In the genomic region with DNA sequence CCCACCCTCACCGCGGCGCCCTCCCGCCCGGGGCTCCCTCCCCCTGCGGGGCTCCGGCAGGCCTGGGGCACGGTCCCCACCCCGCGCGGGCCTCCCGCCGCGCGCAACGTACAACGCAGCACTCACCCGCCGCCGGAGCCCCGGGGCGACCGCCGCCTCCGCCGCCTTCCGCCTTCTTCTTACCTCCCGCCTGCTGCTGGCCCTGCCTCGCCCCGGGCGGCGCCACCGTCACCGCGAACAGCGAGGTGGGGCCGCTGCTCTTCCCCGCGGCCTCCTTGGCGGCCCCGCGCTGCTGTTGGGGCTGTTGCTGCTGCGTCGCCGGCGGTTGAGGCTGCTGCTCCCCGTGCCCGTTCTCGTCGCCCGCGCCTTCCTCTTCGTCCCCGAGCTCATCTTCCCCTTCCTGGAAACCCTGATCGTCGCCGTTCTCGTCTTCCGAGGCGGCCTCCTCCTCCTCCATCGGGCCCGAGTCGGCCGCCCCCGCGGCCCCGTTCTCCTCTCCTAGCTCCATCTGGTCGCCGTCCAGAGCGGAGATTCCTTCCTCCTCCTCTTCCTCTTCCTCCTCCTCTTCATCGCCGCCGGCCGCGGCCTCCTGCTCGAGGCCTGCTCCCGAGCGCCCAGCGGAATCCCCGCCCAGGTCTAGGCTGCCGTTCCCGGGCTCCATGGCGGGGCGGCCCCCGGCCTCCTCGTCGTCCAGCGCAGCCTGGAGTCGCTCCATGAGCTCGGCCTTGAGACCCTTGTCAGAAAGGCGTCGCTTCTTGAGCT, we compare ENCODE assay signal across 8 cellular contexts. TPM values are rescaled to one million over a fixed set of nuclear protein-coding genes. Genes with fewer than 3 reads are reported as not detected.
A peak's percentile ranks its signal among the peaks of the same experiment; 100 is the strongest.
DNase-seq lines count a peak whose midpoint lies in the region; ATAC-seq and TF ChIP-seq lines count a peak whose summit lies in the region.

No MANE protein-coding gene starts in this region.

- CTCF ChIA-PET in OCI-LY7 (lab: Charles Lee; ENCODE audit: unreplicated experiment): interaction anchor here (0.6 to 2.1 kb wide), 5 partner anchors 11 to 179 kb away, joined by 3 to 8 read pairs (median 5); a partner anchor contains a TSS
- CTCF ChIA-PET in GM10248 (lab: Yijun Ruan, JAX): interaction anchor here (0.8 to 18.3 kb wide), 8 partner anchors 9 to 179 kb away, joined by 3 to 204 read pairs (median 3); a partner anchor contains a TSS

- WGBS in lung, 2 donors: 0% methylated on average over 53 to 92 of the region's 92 CpGs

- H3K4me1 ChIP-seq in DND-41 (ENCODE audit: insufficient read depth, low read length) (peaks cover 53% of the 10 kb centered on the region), HAP-1 (peaks cover 29% of the 10 kb centered on the region), OCI-LY7 (ENCODE audit: insufficient read depth, low read length, poor library complexity, severe bottlenecking) (peaks cover 52% of the 10 kb centered on the region), breast epithelium (peaks cover 0 to 15% of the 10 kb centered on the region in 2 donors), lung (ENCODE audit: control insufficient read depth in 2 of 2, insufficient read depth in 2 of 2, low read length in 2 of 2) (peaks cover 0 to 3% of the 10 kb centered on the region in 2 donors)

- POLR2A ChIA-PET in OCI-LY7 (lab: Charles Lee) (interaction anchor here (0.9 to 6.2 kb wide), 17 partner anchors 13 to 179 kb away, joined by 3 to 83 read pairs (median 6); a partner anchor contains a TSS), GM10248 (lab: Yijun Ruan, JAX) (interaction anchor here (1.5 to 2.0 kb wide), 4 partner anchors 14 to 29 kb away, joined by 3 to 8 read pairs (median 6); a partner anchor contains a TSS)

- H3K4me2 ChIP-seq in DND-41 (ENCODE audit: insufficient read depth, low read length) (peak overlapping the region; percentile 31), OCI-LY7 (ENCODE audit: low read length) (peak overlapping the region; percentile 64)

- no peaks in the 10 kb centered on the region for H3K9me2 ChIP-seq in OCI-LY7 (ENCODE audit: insufficient read depth, low read length)

- peak overlapping the region; percentile 96 for H3K9ac ChIP-seq in DND-41 (ENCODE audit: low read depth, low read length)

- BruUV-seq in OCI-LY7 (replicated peaks; lab: Mats Ljungman, UMichigan): TSS peak; percentile 86

- DNase-seq in DND-41 (no peak), HAP-1 (ENCODE audit: low spot score in 2 of 2) (peak in 1 of 2 experiments; percentile 19), OCI-LY7 (ENCODE audit: low spot score) (peak; percentile 53), breast epithelium (ENCODE audit: low spot score in 2 of 2) (peak in 1 of 2 donors; percentile 38), lung (ENCODE audit: low spot score) (peak; percentile 44), GM10248 (ENCODE audit: extremely low spot score) (no peak), NCI-H2196 (lab: John Stamatoyannopoulos, UW; ENCODE audit: unreplicated experiment) (no peak)
- peak; percentile 8 to 10 for DNase-seq in stimulated activated CD8-positive, alpha-beta memory T cell treated with anti-CD3 and anti-CD28 coated beads, Interleukin-15, amount 100 ng/mL, for 48 hours (ENCODE audit: low read depth in 2 of 2)

- H3K79me2 ChIP-seq in DND-41 (ENCODE audit: insufficient read depth, low read length) (peaks cover 70% of the 10 kb centered on the region), OCI-LY7 (ENCODE audit: insufficient read depth, low read depth, low read length) (peaks cover 75% of the 10 kb centered on the region)

- H2AFZ ChIP-seq in DND-41 (ENCODE audit: low read depth, low read length): no peak overlapping the region
- H2AFZ ChIP-seq in OCI-LY7 (ENCODE audit: low read length): no peak overlapping the region

- TF ChIP-seq CTCF in DND-41 (IDR thresholded peaks at IDR 0.05; ENCODE audit: borderline replicate concordance, extremely low read depth, low read length, poor library complexity, severe bottlenecking) (no peak), OCI-LY7 (conservative IDR thresholded peaks at IDR 0.05; ENCODE audit: low read length) (no peak), breast epithelium (IDR thresholded peaks at IDR 0.05) (no peak), lung (IDR thresholded peaks at IDR 0.05; ENCODE audit: control extremely low read depth, extremely low read depth) (no peak), GM10248 (IDR thresholded peaks at IDR 0.05; ENCODE audit: control extremely low read depth, extremely low read depth, low read depth, missing control alignments) (no peak)

- H3K27me3 ChIP-seq in DND-41 (ENCODE audit: insufficient read depth, low read length, poor library complexity) (no peaks in the 10 kb centered on the region), HAP-1 (ENCODE audit: low read depth) (no peaks in the 10 kb centered on the region), breast epithelium (no peaks in the 10 kb centered on the region), lung (ENCODE audit: control insufficient read depth, insufficient read depth) (no peaks in the 10 kb centered on the region)

- in situ Hi-C loops in HAP-1 (cut with MboI; ENCODE audit: low sequenced_read_pairs): loop anchor here (5.0 to 25.0 kb wide), 2 partner anchors 109 to 174 kb away; no protein-coding TSS in a partner anchor

- ATAC-seq in DND-41 (ENCODE audit: insufficient read depth, low read depth) (peak; percentile 2; the same call in 1 of the 3 replicates), lung (ENCODE audit: insufficient read depth, low FRiP score) (peak; percentile 1)

- H3K36me3 ChIP-seq in DND-41 (ENCODE audit: insufficient read depth, low read length) (peaks cover 50% of the 10 kb centered on the region), HAP-1 (replicated peaks) (peaks cover 50% of the 10 kb centered on the region), OCI-LY7 (ENCODE audit: insufficient read depth, low read length) (peaks cover 53% of the 10 kb centered on the region), breast epithelium (peaks cover 3% of the 10 kb centered on the region), lung (ENCODE audit: control insufficient read depth in 2 of 2, insufficient read depth in 2 of 2, low read length in 2 of 2) (peaks cover 5 to 6% of the 10 kb centered on the region in 2 donors)

- H3K9me3 ChIP-seq in DND-41 (ENCODE audit: insufficient read depth, low read length, severe bottlenecking): no peaks in the 10 kb centered on the region
- H3K9me3 ChIP-seq in HAP-1: no peaks in the 10 kb centered on the region
- no peaks in the 10 kb centered on the region for H3K9me3 ChIP-seq in OCI-LY7 (ENCODE audit: low read length)
- H3K9me3 ChIP-seq in breast epithelium: no peaks in the 10 kb centered on the region
- no peaks in the 10 kb centered on the region for H3K9me3 ChIP-seq in lung (ENCODE audit: control insufficient read depth in 2 of 2, insufficient read depth in 1 of 2, low read length in 1 of 2)

- TF ChIP-seq POLR2A in breast epithelium (IDR thresholded peaks at IDR 0.05): no peak

- H3K4me3 ChIP-seq in DND-41 (ENCODE audit: low read depth in 1 of 2, low read length in 2 of 2) (peak overlapping the region; percentile 66 to 74), HAP-1 (peak overlapping the region; percentile 95), OCI-LY7 (ENCODE audit: low read depth, low read length, poor library complexity, severe bottlenecking) (peak overlapping the region; percentile 84), breast epithelium (peak overlapping the region; percentile 98 to 99 (median 99)), lung (peak overlapping the region; percentile 94)

- H3K27ac ChIP-seq in DND-41 (ENCODE audit: low read length): peak overlapping the region; percentile 96
- peak overlapping the region; percentile 86 for H3K27ac ChIP-seq in OCI-LY7 (ENCODE audit: low read depth, low read length, poor library complexity, severe bottlenecking)
- H3K27ac ChIP-seq in breast epithelium: peak overlapping the region; percentile 99 to 100
- peak overlapping the region; percentile 98 to 99 for H3K27ac ChIP-seq in lung (ENCODE audit: low read depth in 1 of 2, low read length in 1 of 2)

- intact Hi-C loops in OCI-LY7 (cut with micrococcal nuclease; ENCODE audit: unreplicated experiment): loop anchor here (1.0 to 2.0 kb wide), 5 partner anchors 28 to 211 kb away; a partner anchor contains a TSS
- intact Hi-C loops in breast epithelium (cut with DNase I; ENCODE audit: low total_unique reads): loop anchor here (5.0 kb wide), 1 partner anchor 104 kb away; a partner anchor contains a TSS

- peaks cover 42% of the 10 kb centered on the region for H4K20me1 ChIP-seq in DND-41 (ENCODE audit: insufficient read depth, low read length)
- peaks cover 41% of the 10 kb centered on the region for H4K20me1 ChIP-seq in OCI-LY7 (ENCODE audit: insufficient read depth, low read length)

RNA-seq across cellular contexts. Expression of a gene that starts 0.7 kb away (rescaled TPM):
- total RNA-seq in OCI-LY7 (2014; rRNA removed; shearing (Covaris generic)): 426 and 592 TPM in 2 replicates
- total RNA-seq in OCI-LY7 (2022): 610 and 650 TPM in 2 replicates
- total RNA-seq in breast epithelium: 100 to 1,000 TPM; 381 to 500 (median 416) TPM
- total RNA-seq in lung: 100 to 1,000 TPM; 238 to 611 TPM
- polyA plus RNA-seq in lung: 100 to 1,000 TPM; 133 to 175 TPM

RNA-seq across cellular contexts. Expression of a gene that starts 28.2 kb away (rescaled TPM):
- 12.7 and 12.9 TPM in 2 replicates for total RNA-seq in OCI-LY7 (2014; rRNA removed; shearing (Covaris generic))
- total RNA-seq in OCI-LY7 (2022) (26.3 and 28.3 TPM in 2 replicates), breast epithelium (10 to 100 TPM; 31.4 to 42.6 (median 35.7) TPM), lung (10 to 100 TPM; 29.8 to 32.8 TPM)
- 10 to 100 TPM; 23.4 to 53.2 TPM for polyA plus RNA-seq in lung

Comparison
In these comparisons a context has a peak if more than half of its experiments do, and no peak if none do; other contexts are left out.
1. DNase-seq: peak in OCI-LY7 (single experiment), lung (single experiment) and stimulated activated CD8-positive, alpha-beta memory T cell treated with anti-CD3 and anti-CD28 coated beads, Interleukin-15, amount 100 ng/mL, for 48 hours (2 of 2); none in DND-41 (single experiment), GM10248 (single experiment) and NCI-H2196 (single experiment).
2. Peak in every context shown above with its lines, with median percentiles within 50 percentile points of each other: H3K27ac ChIP-seq and H3K4me3 ChIP-seq.